20 cellular contexts compared by ENCODE assay signal in genomic region chr1:211797994-211798393, GRCh38.
"Had no signal": no experiment of that assay in that cellular context is flagged by ENCODE, and none has a peak within 500 bp of the region (broad histone marks: within the 10 kb centered on the region; RNA-seq: fewer than 3 reads in every experiment).

No MANE protein-coding gene starts in this region.

- H3K9me3 Mint-ChIP-seq: effector memory CD8-positive, alpha-beta T cell had no signal

- H3K36me3 ChIP-seq: right atrium auricular region, suprapubic skin, vagina had no signal

- H3K4me3 ChIP-seq: esophagus muscularis mucosa, hepatocyte, lung, right atrium auricular region, sigmoid colon, skin epidermis, stomach, suprapubic skin, tibial artery, upper lobe of right lung, vagina had no signal

- H3K4me3 Mint-ChIP-seq: effector memory CD8-positive, alpha-beta T cell; naive B cell had no signal

- H3K27ac ChIP-seq: epithelial cell of prostate, esophagus muscularis mucosa, hepatocyte, right atrium auricular region, sigmoid colon, skin epidermis, stomach, suprapubic skin, tibial artery, upper lobe of right lung, vagina had no signal

- H3K4me1 ChIP-seq: stomach, suprapubic skin, tibial artery, upper lobe of right lung, vagina had no signal

- H3K9me3 ChIP-seq: esophagus muscularis mucosa, right atrium auricular region, sigmoid colon, suprapubic skin, tibial artery, upper lobe of right lung, vagina had no signal

- ATAC-seq: effector memory CD8-positive, alpha-beta T cell; left colon; left ventricle myocardium superior; upper lobe of right lung had no signal

- H3K27me3 Mint-ChIP-seq: effector memory CD8-positive, alpha-beta T cell; naive B cell had no signal

- H3K27me3 ChIP-seq: esophagus muscularis mucosa, hepatocyte, right atrium auricular region, sigmoid colon, stomach, suprapubic skin, tibial artery, upper lobe of right lung, vagina had no signal

- DNase-seq: effector memory CD8-positive, alpha-beta T cell; head of caudate nucleus; kidney; left colon; left ventricle myocardium superior; mesendoderm; naive B cell; sigmoid colon; stimulated activated naive CD4-positive, alpha-beta T cell; stomach; tibial artery; upper lobe of right lung had no signal
